28 cellular contexts compared by ENCODE assay signal in genomic region chr17:1875597-1875996, GRCh38.
"Had no signal": no experiment of that assay in that cellular context is flagged by ENCODE, and none has a peak within 500 bp of the region (broad histone marks: within the 10 kb centered on the region; RNA-seq: fewer than 3 reads in every experiment).

No MANE protein-coding gene starts in this region.

- H3K27ac ChIP-seq: neutrophil, pancreas, prostate gland, right lobe of liver, sigmoid colon, suprapubic skin, testis, tibial artery, transverse colon, upper lobe of right lung, uterus had no signal

- DNase-seq: naive thymus-derived CD8-positive, alpha-beta T cell; nephron progenitor cell; nucleus accumbens; pancreas; right cardiac atrium; right lobe of liver; sigmoid colon; small intestine; stimulated activated CD4-positive, alpha-beta T cell treated with anti-CD3 and anti-CD28 coated beads, Interleukin-15, amount 100 ng/mL, for 24 hours; stimulated activated CD4-positive, alpha-beta T cell treated with anti-CD3 and anti-CD28 coated beads, Interleukin-2, amount 100 ng/mL, for 24 hours; stimulated activated CD4-positive, alpha-beta T cell treated with anti-CD3 and anti-CD28 coated beads, Interleukin-2, amount 100 ng/mL, for 48 hours; stimulated activated CD4-positive, alpha-beta T cell treated with anti-CD3 and anti-CD28 coated beads, Interleukin-4, amount 100 ng/mL, for 24 hours; stimulated activated naive CD4-positive, alpha-beta T cell; stimulated activated naive CD8-positive, alpha-beta T cell treated with anti-CD3 and anti-CD28 coated beads, Interleukin-15, amount 100 ng/mL, for 72 hours; stimulated activated naive CD8-positive, alpha-beta T cell treated with anti-CD3 and anti-CD28 coated beads, Interleukin-15, Interleukin-2, amounts not matched to agents 100 U/mL and 50 U/mL, for 24 hours; substantia nigra; testis; tibial artery; transverse colon; uterus had no signal

- H3K4me3 Mint-ChIP-seq: naive thymus-derived CD8-positive, alpha-beta T cell; natural killer cell treated with Interleukin-12 subunit alpha and Interleukin-12 subunit beta and Interleukin-15 and Interleukin-18, amount 100 ng/mL, for 72 hours; nephron progenitor cell; neural crest cell; stimulated activated effector memory CD8-positive, alpha-beta T cell treated with anti-CD3 and anti-CD28 coated beads, Interleukin-12 subunit alpha, Interleukin-12 subunit beta, amount 100 ng/mL, for 72 hours; stimulated activated naive CD8-positive, alpha-beta T cell treated with anti-CD3 and anti-CD28 coated beads, Interleukin-15, amount 100 ng/mL, for 72 hours; type B pancreatic cell had no signal

- H3K36me3 ChIP-seq: uterus had no signal

- H3K9me3 ChIP-seq: neutrophil, pancreas, prostate gland, right lobe of liver, sigmoid colon, suprapubic skin, testis, tibial artery, transverse colon, upper lobe of right lung, uterus had no signal

- H3K27me3 ChIP-seq: neutrophil, pancreas, right lobe of liver, sigmoid colon, suprapubic skin, testis, tibial artery, transverse colon, upper lobe of right lung, uterus had no signal

- H3K27me3 Mint-ChIP-seq: naive thymus-derived CD8-positive, alpha-beta T cell; natural killer cell treated with Interleukin-12 subunit alpha and Interleukin-12 subunit beta and Interleukin-15 and Interleukin-18, amount 100 ng/mL, for 72 hours; stimulated activated naive CD8-positive, alpha-beta T cell treated with anti-CD3 and anti-CD28 coated beads, Interleukin-15, amount 100 ng/mL, for 72 hours; type B pancreatic cell had no signal

- H3K27ac Mint-ChIP-seq: nephron progenitor cell; stimulated activated effector memory CD8-positive, alpha-beta T cell treated with anti-CD3 and anti-CD28 coated beads, Interleukin-12 subunit alpha, Interleukin-12 subunit beta, amount 100 ng/mL, for 72 hours; stimulated activated naive CD8-positive, alpha-beta T cell treated with anti-CD3 and anti-CD28 coated beads, Interleukin-15, amount 100 ng/mL, for 72 hours; type B pancreatic cell had no signal

- ATAC-seq: naive thymus-derived CD8-positive, alpha-beta T cell; natural killer cell treated with Interleukin-12 subunit alpha and Interleukin-12 subunit beta and Interleukin-15 and Interleukin-18, amount 100 ng/mL, for 72 hours; pancreas; right cardiac atrium; right lobe of liver; stimulated activated effector memory CD8-positive, alpha-beta T cell treated with anti-CD3 and anti-CD28 coated beads, Interleukin-12 subunit alpha, Interleukin-12 subunit beta, amount 100 ng/mL, for 72 hours; stimulated activated naive CD8-positive, alpha-beta T cell treated with anti-CD3 and anti-CD28 coated beads, Interleukin-15, amount 100 ng/mL, for 72 hours; stimulated activated naive CD8-positive, alpha-beta T cell treated with anti-CD3 and anti-CD28 coated beads, Interleukin-15, Interleukin-2, amounts not matched to agents 100 U/mL and 50 U/mL, for 24 hours; upper lobe of right lung had no signal

- H3K9me3 Mint-ChIP-seq: naive thymus-derived CD8-positive, alpha-beta T cell; natural killer cell treated with Interleukin-12 subunit alpha and Interleukin-12 subunit beta and Interleukin-15 and Interleukin-18, amount 100 ng/mL, for 72 hours; nephron progenitor cell; neural crest cell; stimulated activated effector memory CD8-positive, alpha-beta T cell treated with anti-CD3 and anti-CD28 coated beads, Interleukin-12 subunit alpha, Interleukin-12 subunit beta, amount 100 ng/mL, for 72 hours; stimulated activated naive CD8-positive, alpha-beta T cell treated with anti-CD3 and anti-CD28 coated beads, Interleukin-15, amount 100 ng/mL, for 72 hours; type B pancreatic cell had no signal

- H3K4me3 ChIP-seq: pancreas, prostate gland, right lobe of liver, sigmoid colon, suprapubic skin, testis, tibial artery, transverse colon, upper lobe of right lung, uterus had no signal

- H3K4me1 ChIP-seq: pancreas, prostate gland, right lobe of liver, sigmoid colon, suprapubic skin, tibial artery, transverse colon, upper lobe of right lung, uterus had no signal
